ENCODE assay signal across 8 cellular contexts in the genomic region with DNA sequence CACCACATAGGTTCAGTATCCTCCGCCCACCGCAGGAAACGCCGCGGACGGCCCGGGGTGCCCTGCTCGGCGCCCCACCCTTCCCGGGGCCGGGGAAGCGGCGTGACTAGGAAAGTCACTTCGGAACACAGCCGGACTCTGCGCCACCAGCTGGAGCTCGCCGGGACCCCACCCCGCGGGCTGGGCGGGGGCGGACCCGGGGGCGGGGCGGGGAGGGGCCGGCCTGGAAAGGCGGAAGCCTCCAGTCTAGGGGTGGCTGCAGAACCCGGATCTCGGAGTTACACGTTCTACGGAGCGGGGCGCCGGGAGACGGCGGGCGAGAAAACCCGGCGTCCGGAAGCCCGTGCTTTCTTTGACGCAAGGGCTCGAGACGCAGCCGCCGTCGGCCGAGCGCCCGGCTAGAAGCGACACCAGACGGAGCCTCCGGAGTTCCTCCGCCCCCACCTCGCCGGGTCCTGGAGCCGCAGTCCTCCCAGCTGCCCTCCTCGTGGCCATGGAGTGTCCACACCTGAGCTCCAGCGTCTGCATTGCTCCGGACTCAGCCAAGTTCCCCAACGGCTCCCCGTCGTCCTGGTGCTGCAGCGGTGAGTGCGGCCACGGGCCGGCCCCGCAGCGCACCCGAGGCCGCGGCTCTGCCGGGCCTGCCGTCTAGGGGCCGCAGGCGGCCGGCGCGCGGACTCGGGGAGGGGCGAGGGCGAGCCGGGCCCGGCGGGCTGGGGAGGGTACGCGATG. TPM values are rescaled to one million over a fixed set of nuclear protein-coding genes. Genes with fewer than 3 reads are reported as not detected.
DNase-seq lines count a peak whose midpoint lies in the region; ATAC-seq and TF ChIP-seq lines count a peak whose summit lies in the region.

A gene with protein sequence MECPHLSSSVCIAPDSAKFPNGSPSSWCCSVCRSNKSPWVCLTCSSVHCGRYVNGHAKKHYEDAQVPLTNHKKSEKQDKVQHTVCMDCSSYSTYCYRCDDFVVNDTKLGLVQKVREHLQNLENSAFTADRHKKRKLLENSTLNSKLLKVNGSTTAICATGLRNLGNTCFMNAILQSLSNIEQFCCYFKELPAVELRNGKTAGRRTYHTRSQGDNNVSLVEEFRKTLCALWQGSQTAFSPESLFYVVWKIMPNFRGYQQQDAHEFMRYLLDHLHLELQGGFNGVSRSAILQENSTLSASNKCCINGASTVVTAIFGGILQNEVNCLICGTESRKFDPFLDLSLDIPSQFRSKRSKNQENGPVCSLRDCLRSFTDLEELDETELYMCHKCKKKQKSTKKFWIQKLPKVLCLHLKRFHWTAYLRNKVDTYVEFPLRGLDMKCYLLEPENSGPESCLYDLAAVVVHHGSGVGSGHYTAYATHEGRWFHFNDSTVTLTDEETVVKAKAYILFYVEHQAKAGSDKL (plus strand): TSS at position 347 of the 732 bp plus-strand sequence. CDS start 147 bp downstream, at position 494.

- intact Hi-C loops in IMR-90 (cut with micrococcal nuclease) (loop anchor here (1.0 to 2.0 kb wide), 3 partner anchors 25 to 216 kb away; no protein-coding TSS in a partner anchor), mucosa of descending colon (cut with DNase I, micrococcal nuclease) (no loop called here)

- peak within 1 kb of the TSS; percentile 78 for H2BK20ac ChIP-seq in IMR-90 (ENCODE audit: low read depth, low read length)

- H4K5ac ChIP-seq in IMR-90 (ENCODE audit: low read depth, low read length), result peak within 1 kb of the TSS; percentile 94

- H3K9me1 ChIP-seq in IMR-90 (ENCODE audit: insufficient read depth, low read length), result peaks cover 18% of the 10 kb centered on the region

- peak within 1 kb of the TSS; percentile 92 for H2BK120ac ChIP-seq in IMR-90 (ENCODE audit: low read depth, low read length)

- peak within 1 kb of the TSS; percentile 78 to 88 for H4K8ac ChIP-seq in IMR-90 (ENCODE audit: low read depth in 2 of 2, low read length in 2 of 2)

- peak within 1 kb of the TSS; percentile 95 for H3K14ac ChIP-seq in IMR-90 (replicated peaks; ENCODE audit: low read depth, low read length)

- H3K4me3 ChIP-seq in IMR-90 (ENCODE audit: insufficient read depth, low read depth, low read length) (peak within 1 kb of the TSS; percentile 74), epithelial cell of esophagus (ENCODE audit: low read length) (peak within 1 kb of the TSS; percentile 88), mucosa of descending colon (peak within 1 kb of the TSS; percentile 80)

- in situ Hi-C loops in IMR-90 (cut with MboI; ENCODE audit: low sequenced_read_pairs), result no loop called here

- H2BK5ac ChIP-seq in IMR-90 (ENCODE audit: low read depth, low read length, poor library complexity, severe bottlenecking), result peak within 1 kb of the TSS; percentile 97

- TF ChIP-seq RAD21 in IMR-90 (IDR thresholded peaks at IDR 0.05; ENCODE audit: low read length), result peak; percentile 43; the same call in 1 of the 2 replicates

- peak within 1 kb of the TSS; percentile 83 for H4K91ac ChIP-seq in IMR-90 (ENCODE audit: insufficient read depth, low read depth, low read length)

- H3K4ac ChIP-seq in IMR-90 (ENCODE audit: low read depth, low read length), result peak within 1 kb of the TSS; percentile 97

- CTCF ChIA-PET in IMR-90 (lab: Yijun Ruan, JAX), result interaction anchor here (0.9 to 1.7 kb wide), 4 partner anchors 16 to 98 kb away, joined by 3 to 6 read pairs (median 4); no protein-coding TSS in a partner anchor

- ATAC-seq in GM21526 (IDR thresholded peaks at IDR 0.05; ENCODE audit: low FRiP score, unreplicated experiment) (peak; percentile 48), IMR-90 (ENCODE audit: low read depth) (peak; percentile 87), mucosa of descending colon (peak; percentile 78)

- dilution Hi-C loops in IMR-90 (cut with HindIII; ENCODE audit: low sequenced_read_pairs, unreplicated experiment), result no loop called here

- H2AFZ ChIP-seq in IMR-90 (replicated peaks; ENCODE audit: low read length, poor library complexity), result peak within 1 kb of the TSS; percentile 94

- H3K79me1 ChIP-seq in IMR-90 (ENCODE audit: low read depth in 1 of 2, low read length in 2 of 2), result peaks cover 4 to 48% of the 10 kb centered on the region in 2 experiments; a peak in 3 of 4 replicates

- TF ChIP-seq POLR2A in IMR-90 (IDR thresholded peaks at IDR 0.05; ENCODE audit: low read depth, low read length), result peak; percentile 89

- peak; percentile 96 for DNase-seq in DMS 273 (lab: John Stamatoyannopoulos, UW; ENCODE audit: unreplicated experiment)
- peak; percentile 94 for DNase-seq in IMR-90
- peak; percentile 95 for DNase-seq in OCI-M1 (lab: John Stamatoyannopoulos, UW)
- DNase-seq in activated T-cell treated with anti-CD3 and anti-CD28 coated beads for 24 hours (ENCODE audit: low read depth), result peak; percentile 94
- peak; percentile 97 for DNase-seq in epithelial cell of esophagus (ENCODE audit: low read depth)
- DNase-seq in mucosa of descending colon, result peak; percentile 96 to 99 (median 98)
- DNase-seq in stimulated activated CD8-positive, alpha-beta memory T cell treated with anti-CD3 and anti-CD28 coated beads, Interleukin-4, amount 100 ng/mL, for 1 hour (ENCODE audit: low read depth in 2 of 2, low spot score in 1 of 2), result peak; percentile 83 to 90

- peak within 1 kb of the TSS; percentile 97 for H3K23ac ChIP-seq in IMR-90 (ENCODE audit: low read depth, low read length)

- H3K9me3 ChIP-seq in IMR-90 (ENCODE audit: control insufficient read depth, insufficient read depth, low read length), result no peaks in the 10 kb centered on the region
- H3K9me3 ChIP-seq in mucosa of descending colon, result no peaks in the 10 kb centered on the region

- H3K36me3 ChIP-seq in IMR-90 (ENCODE audit: control insufficient read depth, insufficient read depth, low read length), result no peaks in the 10 kb centered on the region
- H3K36me3 ChIP-seq in mucosa of descending colon (ENCODE audit: low read depth), result no peaks in the 10 kb centered on the region

- peak within 1 kb of the TSS; percentile 73 for H2AK5ac ChIP-seq in IMR-90 (ENCODE audit: low read depth, low read length)

- H3K27me3 ChIP-seq in IMR-90 (ENCODE audit: control insufficient read depth, insufficient read depth, low read length), result no peaks in the 10 kb centered on the region

- H3K9ac ChIP-seq in IMR-90 (ENCODE audit: low read depth, low read length), result peak within 1 kb of the TSS; percentile 90

- H2AK9ac ChIP-seq in IMR-90 (replicated peaks; ENCODE audit: low read depth, low read length, poor library complexity), result peak within 1 kb of the TSS; percentile 99

- WGBS in IMR-90 (ENCODE audit: extremely low coverage in 2 of 2, insufficient read length in 1 of 2), 2 experiments, result 1% methylated on average over 21 of the region's 88 CpGs; no CpG with 5 or more reads in 1 of the 2 experiments

- H3K18ac ChIP-seq in IMR-90 (ENCODE audit: low read depth, low read length), result peak within 1 kb of the TSS; percentile 93

- TF ChIP-seq CTCF in IMR-90 (conservative IDR thresholded peaks at IDR 0.05; ENCODE audit: low read depth, low read length) (peak; percentile 36), epithelial cell of esophagus (IDR thresholded peaks at IDR 0.05; ENCODE audit: insufficient read depth, low read depth, low read length, missing control alignments) (peak; percentile 14), mucosa of descending colon (IDR thresholded peaks at IDR 0.05) (no peak)

- H3K56ac ChIP-seq in IMR-90 (ENCODE audit: extremely low read depth, insufficient read depth, low read length), result peak within 1 kb of the TSS; percentile 86

- peak within 1 kb of the TSS; percentile 91 for H3K27ac ChIP-seq in IMR-90 (ENCODE audit: insufficient read depth, low read length)

- H3K4me2 ChIP-seq in IMR-90 (ENCODE audit: low read depth, low read length), result peak within 1 kb of the TSS; percentile 89

- H3K4me1 ChIP-seq in IMR-90 (ENCODE audit: control insufficient read depth, insufficient read depth, low read length) (peaks cover 20% of the 10 kb centered on the region), mucosa of descending colon (ENCODE audit: low read depth) (peaks cover 59% of the 10 kb centered on the region)

- POLR2A ChIA-PET in IMR-90 (lab: Charles Lee; ENCODE audit: unreplicated experiment), result interaction anchor here (0.6 kb wide), 5 partner anchors 30 to 260 kb away, joined by 3 to 7 read pairs (median 5); no protein-coding TSS in a partner anchor

- H2BK15ac ChIP-seq in IMR-90 (ENCODE audit: low read depth, low read length), result peak within 1 kb of the TSS; percentile 65; the same call in 2 of the 3 replicates

- peaks cover 35% of the 10 kb centered on the region; the same call in 1 of the 2 replicates for H4K20me1 ChIP-seq in IMR-90 (ENCODE audit: insufficient read depth, low read length)

- no TSS peak for BruUV-seq in IMR-90 (replicated peaks; lab: Mats Ljungman, UMichigan)

TF ChIP-seq in IMR-90, 13 proteins besides CTCF, POLR2A, EP300 and RAD21 (continues in another document):
- TF ChIP-seq, protein P1, sequence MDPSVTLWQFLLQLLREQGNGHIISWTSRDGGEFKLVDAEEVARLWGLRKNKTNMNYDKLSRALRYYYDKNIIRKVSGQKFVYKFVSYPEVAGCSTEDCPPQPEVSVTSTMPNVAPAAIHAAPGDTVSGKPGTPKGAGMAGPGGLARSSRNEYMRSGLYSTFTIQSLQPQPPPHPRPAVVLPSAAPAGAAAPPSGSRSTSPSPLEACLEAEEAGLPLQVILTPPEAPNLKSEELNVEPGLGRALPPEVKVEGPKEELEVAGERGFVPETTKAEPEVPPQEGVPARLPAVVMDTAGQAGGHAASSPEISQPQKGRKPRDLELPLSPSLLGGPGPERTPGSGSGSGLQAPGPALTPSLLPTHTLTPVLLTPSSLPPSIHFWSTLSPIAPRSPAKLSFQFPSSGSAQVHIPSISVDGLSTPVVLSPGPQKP (IDR thresholded peaks at IDR 0.05; ENCODE audit: borderline replicate concordance, low read depth, low read length), result no peak
- peak; percentile 48; the same call in 1 of the 2 replicates for TF ChIP-seq CEBPB (IDR thresholded peaks at IDR 0.05; ENCODE audit: low read depth, low read length)
- TF ChIP-seq, protein P2, sequence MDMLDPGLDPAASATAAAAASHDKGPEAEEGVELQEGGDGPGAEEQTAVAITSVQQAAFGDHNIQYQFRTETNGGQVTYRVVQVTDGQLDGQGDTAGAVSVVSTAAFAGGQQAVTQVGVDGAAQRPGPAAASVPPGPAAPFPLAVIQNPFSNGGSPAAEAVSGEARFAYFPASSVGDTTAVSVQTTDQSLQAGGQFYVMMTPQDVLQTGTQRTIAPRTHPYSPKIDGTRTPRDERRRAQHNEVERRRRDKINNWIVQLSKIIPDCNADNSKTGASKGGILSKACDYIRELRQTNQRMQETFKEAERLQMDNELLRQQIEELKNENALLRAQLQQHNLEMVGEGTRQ (IDR thresholded peaks at IDR 0.05; ENCODE audit: low read depth, low read length), result no peak
- TF ChIP-seq MXI1 (IDR thresholded peaks at IDR 0.05; ENCODE audit: borderline replicate concordance, low read depth, low read length), result 0 out of 2 replicates have a peak, but pooled peaks have one; percentile 14
- no peak for TF ChIP-seq MAFK (IDR thresholded peaks at IDR 0.05; ENCODE audit: low read depth, low read length)
- TF ChIP-seq FOS (IDR thresholded peaks at IDR 0.05; ENCODE audit: low read depth, low read length), result no peak

RNA-seq across cellular contexts. Expression of the gene that starts here (rescaled TPM):
- total RNA-seq in IMR-90 (2012; rRNA removed) (46.7 and 52.3 TPM in 2 replicates), mucosa of descending colon (100 to 1,000 TPM in 1 of 3 donors, 10 to 100 TPM in 2; 65.6 to 101 (median 67.3) TPM)
- 13.7 and 17.3 TPM in 2 replicates for polyA plus RNA-seq in IMR-90 (2012; rRNA removed)
- polyA plus RNA-seq in IMR-90 (2012; cell fraction: cytosol; rRNA removed), result 6.2 and 15.2 TPM in 2 replicates
- polyA plus RNA-seq in IMR-90 (2012; cell fraction: nucleus; rRNA removed; ENCODE audit: low replicate concordance), result 23.8 and 84.1 TPM in 2 replicates

Comparison
In these comparisons a context has a peak if more than half of its experiments do, and no peak if none do; other contexts are left out.
1. Peak in every context shown above with its lines: DNase-seq, ATAC-seq, H3K4me3 ChIP-seq and H3K27ac ChIP-seq.